ENCODE assay signal across 15 cellular contexts in the genomic region with DNA sequence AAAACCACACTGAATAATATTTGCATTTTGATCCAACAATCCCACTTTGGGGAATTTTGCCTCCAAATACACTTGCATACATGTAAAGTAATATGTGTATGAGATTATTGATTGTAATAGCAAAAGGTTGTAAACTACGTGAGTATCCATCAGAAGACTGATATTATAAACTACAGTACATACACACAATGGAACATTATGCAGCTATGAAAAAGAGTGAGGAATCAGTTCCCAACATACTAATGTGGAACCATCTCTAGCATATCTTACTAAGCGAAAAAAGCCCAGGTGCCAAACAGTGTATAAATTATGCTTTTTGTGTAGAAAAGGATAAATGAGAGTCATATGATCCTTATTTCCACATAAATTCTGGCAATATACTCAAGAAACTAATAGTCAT. TPM values are rescaled to one million over a fixed set of nuclear protein-coding genes. Genes with fewer than 3 reads are reported as not detected.
DNase-seq lines count a peak whose midpoint lies in the region; ATAC-seq and TF ChIP-seq lines count a peak whose summit lies in the region.
"Had no signal": no experiment of that assay in that cellular context is flagged by ENCODE, and none has a peak within 500 bp of the region (broad histone marks: within the 10 kb centered on the region; RNA-seq: fewer than 3 reads in every experiment).

No MANE protein-coding gene starts in this region.

- peaks cover 2% of the 10 kb centered on the region for H3K27me3 Mint-ChIP-seq in T-helper 2 cell treated with Interferon-gamma antibody and Interleukin-4, amounts not matched to agents 5 μg/mL and 100 μg/mL, for 36 hours (ENCODE audit: low read depth)
- H3K27me3 Mint-ChIP-seq in activated CD4-positive, alpha-beta memory T cell treated with anti-CD3 and anti-CD28 coated beads, Interleukin-2, amount 10 ng/mL, durations not matched to agents 7 days and 5 days, result no peaks in the 10 kb centered on the region
- H3K27me3 Mint-ChIP-seq in progenitor cell of endocrine pancreas, result no peaks in the 10 kb centered on the region
- H3K27me3 Mint-ChIP-seq: T-helper 17 cell had no signal

- DNase-seq in T-helper 2 cell treated with Interferon-gamma antibody and Interleukin-4, amounts not matched to agents 5 μg/mL and 100 μg/mL, for 36 hours (ENCODE audit: low spot score), result no peak
- DNase-seq in T-helper 2 cell (no peak), epithelial cell of proximal tubule (ENCODE audit: low read depth) (no peak), progenitor cell of endocrine pancreas (ENCODE audit: low spot score, unreplicated experiment) (no peak), mucosa of descending colon (no peak), medulla oblongata (ENCODE audit: extremely low spot score) (no peak), DMS 273 treated with DMSO at 0.1 percent for 48 hours (lab: John Stamatoyannopoulos, UW) (no peak)
- DNase-seq in activated CD4-positive, alpha-beta memory T cell treated with anti-CD3 and anti-CD28 coated beads, Interleukin-2, amount 10 ng/mL, durations not matched to agents 7 days and 5 days, result no peak
- DNase-seq: 8988T; activated CD8-positive, alpha-beta memory T cell treated with anti-CD3 and anti-CD28 coated beads, Interleukin-2, amount 50 U/mL, for 4 hours; NCI-H146; stimulated activated CD8-positive, alpha-beta memory T cell treated with anti-CD3 and anti-CD28 coated beads, Interleukin-4, amount 100 ng/mL, for 48 hours; T-helper 17 cell had no signal

- no peak for TF ChIP-seq CTCF in epithelial cell of proximal tubule (conservative IDR thresholded peaks at IDR 0.05; ENCODE audit: low read depth, low read length)
- no peak for TF ChIP-seq CTCF in progenitor cell of endocrine pancreas (IDR thresholded peaks at IDR 0.05; ENCODE audit: unreplicated experiment)
- no peak for TF ChIP-seq CTCF in mucosa of descending colon (IDR thresholded peaks at IDR 0.05)

- peak overlapping the region; percentile 97 for H3K4me3 ChIP-seq in epithelial cell of proximal tubule (ENCODE audit: low read depth, low read length)
- no peak overlapping the region for H3K4me3 ChIP-seq in mucosa of descending colon

- H3K9me3 Mint-ChIP-seq in T-helper 2 cell treated with Interferon-gamma antibody and Interleukin-4, amounts not matched to agents 5 μg/mL and 100 μg/mL, for 36 hours, result no peaks in the 10 kb centered on the region
- H3K9me3 Mint-ChIP-seq in activated CD4-positive, alpha-beta memory T cell treated with anti-CD3 and anti-CD28 coated beads, Interleukin-2, amount 10 ng/mL, durations not matched to agents 7 days and 5 days, result no peaks in the 10 kb centered on the region
- no peaks in the 10 kb centered on the region for H3K9me3 Mint-ChIP-seq in progenitor cell of endocrine pancreas (ENCODE audit: low read depth)
- H3K9me3 Mint-ChIP-seq: mesothelial cell of epicardium had no signal

- H3K9me3 ChIP-seq in mucosa of descending colon, result no peaks in the 10 kb centered on the region
- H3K9me3 ChIP-seq: spleen had no signal

- POLR2A ChIA-PET in activated CD4-positive, alpha-beta memory T cell treated with anti-CD3 and anti-CD28 coated beads, Interleukin-2, amount 10 ng/mL, durations not matched to agents 7 days and 5 days (lab: Charles Lee), result interaction anchor here (5.8 kb wide), 1 partner anchor 31 kb away, joined by 50 read pairs; no protein-coding TSS in a partner anchor

- no peaks in the 10 kb centered on the region for H3K36me3 ChIP-seq in mucosa of descending colon (ENCODE audit: low read depth)

- peaks cover 17% of the 10 kb centered on the region for H3K36me3 Mint-ChIP-seq in T-helper 2 cell treated with Interferon-gamma antibody and Interleukin-4, amounts not matched to agents 5 μg/mL and 100 μg/mL, for 36 hours (ENCODE audit: low read depth)
- peaks cover 29% of the 10 kb centered on the region for H3K36me3 Mint-ChIP-seq in activated CD4-positive, alpha-beta memory T cell treated with anti-CD3 and anti-CD28 coated beads, Interleukin-2, amount 10 ng/mL, durations not matched to agents 7 days and 5 days (ENCODE audit: low read depth)
- peaks cover 10% of the 10 kb centered on the region for H3K36me3 Mint-ChIP-seq in progenitor cell of endocrine pancreas (ENCODE audit: insufficient read depth)

- ATAC-seq in mucosa of descending colon, result no peak
- ATAC-seq: T-helper 17 cell had no signal

- H3K27ac Mint-ChIP-seq in T-helper 2 cell treated with Interferon-gamma antibody and Interleukin-4, amounts not matched to agents 5 μg/mL and 100 μg/mL, for 36 hours, result no peak overlapping the region
- H3K27ac Mint-ChIP-seq in activated CD4-positive, alpha-beta memory T cell treated with anti-CD3 and anti-CD28 coated beads, Interleukin-2, amount 10 ng/mL, durations not matched to agents 7 days and 5 days, result peak overlapping the region; percentile 60
- peak overlapping the region; percentile 84 for H3K27ac Mint-ChIP-seq in progenitor cell of endocrine pancreas
- H3K27ac Mint-ChIP-seq: mesothelial cell of epicardium had no signal

- H3K4me1 Mint-ChIP-seq in T-helper 2 cell treated with Interferon-gamma antibody and Interleukin-4, amounts not matched to agents 5 μg/mL and 100 μg/mL, for 36 hours (ENCODE audit: low read depth), result peaks cover 7% of the 10 kb centered on the region
- H3K4me1 Mint-ChIP-seq in activated CD4-positive, alpha-beta memory T cell treated with anti-CD3 and anti-CD28 coated beads, Interleukin-2, amount 10 ng/mL, durations not matched to agents 7 days and 5 days, result peaks cover 13% of the 10 kb centered on the region
- peaks cover 2% of the 10 kb centered on the region for H3K4me1 Mint-ChIP-seq in progenitor cell of endocrine pancreas (ENCODE audit: low read depth)

- no peaks in the 10 kb centered on the region for H3K4me1 ChIP-seq in mucosa of descending colon (ENCODE audit: low read depth)

- H3K4me3 Mint-ChIP-seq in T-helper 2 cell treated with Interferon-gamma antibody and Interleukin-4, amounts not matched to agents 5 μg/mL and 100 μg/mL, for 36 hours, result peak overlapping the region; percentile 64
- peak overlapping the region; percentile 82 for H3K4me3 Mint-ChIP-seq in activated CD4-positive, alpha-beta memory T cell treated with anti-CD3 and anti-CD28 coated beads, Interleukin-2, amount 10 ng/mL, durations not matched to agents 7 days and 5 days
- H3K4me3 Mint-ChIP-seq in progenitor cell of endocrine pancreas (ENCODE audit: low read depth), result peak overlapping the region; percentile 64

- CTCF ChIA-PET in activated CD4-positive, alpha-beta memory T cell treated with anti-CD3 and anti-CD28 coated beads, Interleukin-2, amount 10 ng/mL, durations not matched to agents 7 days and 5 days (lab: Charles Lee), result no interaction called here

- intact Hi-C loops in mucosa of descending colon (cut with DNase I, micrococcal nuclease), result no loop called here

RNA-seq across cellular contexts. Expression of gene C2orf74, which starts 16.0 kb away (rescaled TPM):
- 10 to 100 TPM in 1 of 2 experiments, 1 to 10 TPM in 1; 8.7 to 10.2 TPM for total RNA-seq in activated CD4-positive, alpha-beta memory T cell treated with anti-CD3 and anti-CD28 coated beads, Interleukin-2, amount 10 ng/mL, durations not matched to agents 7 days and 5 days
- total RNA-seq in epithelial cell of proximal tubule (4.4 and 9.1 TPM in 2 replicates), progenitor cell of endocrine pancreas (10.0 and 13.6 TPM in 2 replicates), mucosa of descending colon (10 to 100 TPM in 1 of 3 donors, 1 to 10 TPM in 1, not detected in 1; 2.2 to 12.6 TPM)
